In the genomic region with DNA sequence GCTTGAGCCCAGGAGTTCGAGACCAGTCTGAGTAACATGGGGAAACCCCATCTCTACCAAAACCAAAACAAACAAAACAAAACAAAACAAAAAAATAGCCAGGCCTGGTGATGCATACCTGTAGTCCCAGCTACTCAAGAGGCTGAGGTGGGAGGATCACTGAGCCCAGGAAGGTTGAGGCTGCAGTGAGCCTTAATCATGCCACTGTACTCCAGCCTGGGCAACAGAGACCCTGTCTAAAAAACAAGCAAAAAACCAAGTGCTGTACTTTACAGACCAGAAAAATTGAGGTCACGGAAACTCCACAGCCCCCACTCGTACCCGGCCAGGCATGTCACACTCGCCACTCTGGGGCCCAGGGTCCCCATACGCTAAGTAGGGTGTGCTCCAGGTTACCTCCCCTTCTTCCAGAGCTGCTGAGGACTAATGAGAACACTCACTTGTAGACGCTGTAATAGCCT, we compare ENCODE assay signal across 9 cellular contexts. TPM values are rescaled to one million over a fixed set of nuclear protein-coding genes. Genes with fewer than 3 reads are reported as not detected.
DNase-seq lines count a peak whose midpoint lies in the region; ATAC-seq and FAIRE-seq lines count a peak whose summit lies in the region.
"Had no signal": no experiment of that assay in that cellular context is flagged by ENCODE, and none has a peak within 500 bp of the region (broad histone marks: within the 10 kb centered on the region; RNA-seq: fewer than 3 reads in every experiment).

No MANE protein-coding gene starts in this region.

- H3K4me3 ChIP-seq in mesendoderm (ENCODE audit: low read length): no peak overlapping the region

- H3K4me1 Mint-ChIP-seq in activated CD8-positive, alpha-beta memory T cell treated with anti-CD3 and anti-CD28 coated beads, Interleukin-2, amount 10 ng/mL, durations not matched to agents 7 days and 5 days: peaks cover 82% of the 10 kb centered on the region

- H2BK120ac ChIP-seq in mesendoderm (ENCODE audit: low read depth, low read length): no peak overlapping the region

- no peak overlapping the region for H3K23ac ChIP-seq in mesendoderm (ENCODE audit: low read length)

- H2BK15ac ChIP-seq in mesendoderm (replicated peaks; ENCODE audit: low read depth): no peak overlapping the region

- H4K5ac ChIP-seq in mesendoderm (ENCODE audit: low read length): no peak overlapping the region

- peaks cover 5% of the 10 kb centered on the region for H3K79me1 ChIP-seq in mesendoderm (ENCODE audit: low read length)

- WGBS in mesendoderm (ENCODE audit: extremely low coverage, insufficient coverage, low lambda C conversion rate): no CpG with 5 or more reads among the region's 7 CpGs

- ATAC-seq in GM18517 (IDR thresholded peaks at IDR 0.05; ENCODE audit: unreplicated experiment): peak; percentile 73
- ATAC-seq in HG02870 (IDR thresholded peaks at IDR 0.05; ENCODE audit: unreplicated experiment): peak; percentile 40
- ATAC-seq in activated CD8-positive, alpha-beta memory T cell treated with anti-CD3 and anti-CD28 coated beads, Interleukin-2, amount 10 ng/mL, durations not matched to agents 7 days and 5 days: peak; percentile 51
- no peak for ATAC-seq in GM21381 (IDR thresholded peaks at IDR 0.05; ENCODE audit: unreplicated experiment)

- no peak for FAIRE-seq in urothelium cell line (lab: Jason Lieb, UNC)
- FAIRE-seq: colon had no signal

- no peak overlapping the region for H2AK5ac ChIP-seq in mesendoderm (ENCODE audit: low read length)

- no peaks in the 10 kb centered on the region for H3K9me3 Mint-ChIP-seq in activated CD8-positive, alpha-beta memory T cell treated with anti-CD3 and anti-CD28 coated beads, Interleukin-2, amount 10 ng/mL, durations not matched to agents 7 days and 5 days (ENCODE audit: low read depth)

- H3K18ac ChIP-seq in mesendoderm (ENCODE audit: low read length): no peak overlapping the region

- no peaks in the 10 kb centered on the region for H3K27me3 ChIP-seq in mesendoderm (ENCODE audit: insufficient read depth, low read length, poor library complexity)

- H3K4me2 ChIP-seq in mesendoderm (ENCODE audit: low read length): no peak overlapping the region

- peaks cover 27% of the 10 kb centered on the region for H3K36me3 Mint-ChIP-seq in activated CD8-positive, alpha-beta memory T cell treated with anti-CD3 and anti-CD28 coated beads, Interleukin-2, amount 10 ng/mL, durations not matched to agents 7 days and 5 days

- H3K56ac ChIP-seq in mesendoderm (ENCODE audit: low read length): peak overlapping the region; percentile 78

- H3K9ac ChIP-seq in mesendoderm (ENCODE audit: low read length): no peak overlapping the region

- H3K4ac ChIP-seq in mesendoderm (ENCODE audit: low read depth, low read length): no peak overlapping the region

- CTCF ChIA-PET in activated CD8-positive, alpha-beta memory T cell treated with anti-CD3 and anti-CD28 coated beads, Interleukin-2, amount 10 ng/mL, durations not matched to agents 7 days and 5 days (lab: Charles Lee): interaction anchor here (0.8 to 2.4 kb wide), 14 partner anchors 10 to 56 kb away, joined by 3 to 14 read pairs (median 4); partner anchors contain the start of gene ATP2B4

- no peaks in the 10 kb centered on the region for H3K36me3 ChIP-seq in mesendoderm (ENCODE audit: control insufficient read depth, insufficient read depth, low read length)

- H3K79me2 ChIP-seq in mesendoderm (ENCODE audit: control insufficient read depth, insufficient read depth, low read length): no peaks in the 10 kb centered on the region

- H3K27ac Mint-ChIP-seq in activated CD8-positive, alpha-beta memory T cell treated with anti-CD3 and anti-CD28 coated beads, Interleukin-2, amount 10 ng/mL, durations not matched to agents 7 days and 5 days: peak overlapping the region; percentile 87

- DNase-seq in activated CD8-positive, alpha-beta memory T cell treated with anti-CD3 and anti-CD28 coated beads, Interleukin-2, amount 10 ng/mL, durations not matched to agents 7 days and 5 days: peak; percentile 72
- DNase-seq in mesendoderm (no peak), mesenteric fat pad (ENCODE audit: low spot score) (no peak), occipital lobe (lab: John Stamatoyannopoulos, UW) (no peak), urothelium cell line (ENCODE audit: low spot score) (no peak)

- peak overlapping the region; percentile 71 for H3K4me3 Mint-ChIP-seq in activated CD8-positive, alpha-beta memory T cell treated with anti-CD3 and anti-CD28 coated beads, Interleukin-2, amount 10 ng/mL, durations not matched to agents 7 days and 5 days

- no peak overlapping the region for H4K8ac ChIP-seq in mesendoderm (ENCODE audit: low read depth, low read length)

- H3K27ac ChIP-seq in mesendoderm (ENCODE audit: low read depth, low read length): no peak overlapping the region

- H3K4me1 ChIP-seq in mesendoderm (ENCODE audit: control insufficient read depth, low read depth, low read length): peaks cover 9% of the 10 kb centered on the region

- H3K27me3 Mint-ChIP-seq in activated CD8-positive, alpha-beta memory T cell treated with anti-CD3 and anti-CD28 coated beads, Interleukin-2, amount 10 ng/mL, durations not matched to agents 7 days and 5 days: no peaks in the 10 kb centered on the region

- H2BK5ac ChIP-seq in mesendoderm (ENCODE audit: low read length): no peak overlapping the region

RNA-seq across cellular contexts. Expression of gene ATP2B4, which starts 22.9 kb away (rescaled TPM):
- 100 to 1,000 TPM in 1 of 2 experiments, 10 to 100 TPM in 1; 96.1 to 130 TPM for total RNA-seq in activated CD8-positive, alpha-beta memory T cell treated with anti-CD3 and anti-CD28 coated beads, Interleukin-2, amount 10 ng/mL, durations not matched to agents 7 days and 5 days
- 9.3 TPM for polyA plus RNA-seq in mesendoderm (2013, experiment 1 of 2)
- 8.2 TPM for polyA plus RNA-seq in mesendoderm (2013, experiment 2 of 2)
- total RNA-seq in mesenteric fat pad (122 TPM), occipital lobe (35.2 TPM)
